In genomic region chr6:160391419-160392116, GRCh38 we compare ENCODE assay signal across 13 cellular contexts. TPM values are rescaled to one million over a fixed set of nuclear protein-coding genes. Genes with fewer than 3 reads are reported as not detected.
A peak's percentile ranks its signal among the peaks of the same experiment; 100 is the strongest.
DNase-seq lines count a peak whose midpoint lies in the region; ATAC-seq and TF ChIP-seq lines count a peak whose summit lies in the region.
"Had no signal": no experiment of that assay in that cellular context is flagged by ENCODE, and none has a peak within 500 bp of the region (broad histone marks: within the 10 kb centered on the region; RNA-seq: fewer than 3 reads in every experiment).

No MANE protein-coding gene starts in this region.

- H3K4me1 ChIP-seq in HEK293 (ENCODE audit: control insufficient read depth, insufficient read depth, low read length) (peaks cover 3% of the 10 kb centered on the region; the same call in 1 of the 2 replicates), hepatocyte (ENCODE audit: insufficient read depth) (peaks cover 28% of the 10 kb centered on the region), suprapubic skin (peaks cover 54% of the 10 kb centered on the region)

- H3K9me2 ChIP-seq in hepatocyte (replicated peaks; ENCODE audit: insufficient read depth), result no peaks in the 10 kb centered on the region

- H4K20me1 ChIP-seq in hepatocyte (ENCODE audit: insufficient read depth, poor library complexity, severe bottlenecking), result no peaks in the 10 kb centered on the region

- peak; percentile 85 for DNase-seq in hepatocyte (ENCODE audit: low spot score)
- no peak for DNase-seq in suprapubic skin (ENCODE audit: low spot score in 2 of 2)
- DNase-seq in NCI-H1930 (lab: John Stamatoyannopoulos, UW), result no peak
- no peak for DNase-seq in activated CD4-positive, alpha-beta T cell treated with anti-CD3 and anti-CD28 coated beads, Interleukin-2, amount 50 U/mL, for 1 hour
- DNase-seq in stimulated activated naive CD4-positive, alpha-beta T cell (lab: John Stamatoyannopoulos, UW), result no peak
- DNase-seq: activated CD4-positive, CD25-positive, alpha-beta regulatory T cell; activated effector memory CD4-positive, alpha-beta T cell treated with Interleukin-2 at 50 U/mL for 16 hours; SHP77 had no signal

- no peaks in the 10 kb centered on the region for H3K9me3 ChIP-seq in HEK293 (ENCODE audit: control insufficient read depth, insufficient read depth, low read depth, low read length)
- no peaks in the 10 kb centered on the region for H3K9me3 ChIP-seq in hepatocyte (ENCODE audit: low read depth)
- no peaks in the 10 kb centered on the region for H3K9me3 ChIP-seq in suprapubic skin

- H3K4me2 ChIP-seq in hepatocyte, result peak overlapping the region; percentile 11

- TF ChIP-seq CTCF in HEK293 (tag by site-specific recombination; IDR thresholded peaks at IDR 0.05) (no peak), VCaP (conservative IDR thresholded peaks at IDR 0.05) (no peak), hepatocyte (IDR thresholded peaks at IDR 0.05; ENCODE audit: poor library complexity) (no peak), suprapubic skin (IDR thresholded peaks at IDR 0.05) (no peak)

- H3K27me3 ChIP-seq in hepatocyte, result no peaks in the 10 kb centered on the region
- no peaks in the 10 kb centered on the region for H3K27me3 ChIP-seq in suprapubic skin

- TF ChIP-seq EP300 in suprapubic skin (IDR thresholded peaks at IDR 0.05), result no peak

- POLR2A ChIA-PET in HEK293 (lab: Yijun Ruan, JAX), result no interaction called here

- TF ChIP-seq POLR2A in suprapubic skin (IDR thresholded peaks at IDR 0.05), result no peak

- 52% methylated on average over 7 of the region's 7 CpGs for WGBS in hepatocyte (ENCODE audit: low lambda C conversion rate, missing lambda C conversion rate)
- 39% methylated on average over 7 of the region's 7 CpGs for WGBS in suprapubic skin

- no peak overlapping the region for H2AFZ ChIP-seq in hepatocyte

- peaks cover 16% of the 10 kb centered on the region for H3K79me2 ChIP-seq in hepatocyte

- H3K36me3 ChIP-seq in HEK293 (ENCODE audit: control insufficient read depth in 2 of 2, insufficient read depth in 1 of 2, low read length in 2 of 2) (no peaks in the 10 kb centered on the region), hepatocyte (replicated peaks; ENCODE audit: insufficient read depth, low read depth) (no peaks in the 10 kb centered on the region), suprapubic skin (no peaks in the 10 kb centered on the region)

- no peak overlapping the region; the same call in 1 of the 2 replicates for H3K4me3 ChIP-seq in HEK293 (ENCODE audit: low read depth, low read length)
- H3K4me3 ChIP-seq in hepatocyte, result no peak overlapping the region
- H3K4me3 ChIP-seq in suprapubic skin, result no peak overlapping the region

- ATAC-seq in GM21367 (IDR thresholded peaks at IDR 0.05; ENCODE audit: unreplicated experiment), result no peak
- ATAC-seq: stimulated activated effector memory CD8-positive, alpha-beta T cell treated with anti-CD3 and anti-CD28 coated beads, Interleukin-12 subunit alpha, Interleukin-12 subunit beta, amount 100 ng/mL, for 72 hours had no signal

- CTCF ChIA-PET in HEK293 (lab: Yijun Ruan, JAX), result no interaction called here

- H3K27ac ChIP-seq in HEK293 (ENCODE audit: extremely low read depth, low read depth, low read length), result no peak overlapping the region
- H3K27ac ChIP-seq in VCaP, result peak overlapping the region; percentile 98
- peak overlapping the region; percentile 77 for H3K27ac ChIP-seq in hepatocyte
- peak overlapping the region; percentile 62 for H3K27ac ChIP-seq in suprapubic skin

TF ChIP-seq in HEK293, 187 proteins besides CTCF, POLR2A, EP300 and RAD21:
- TF ChIP-seq PRDM10 (tag by site-specific recombination; IDR thresholded peaks at IDR 0.05) (peak; percentile 21; the same call in 1 of the 2 replicates), ZNF18 (tag by site-specific recombination; IDR thresholded peaks at IDR 0.05) (no peak)

RNA-seq across cellular contexts. Expression of gene SLC22A3, which starts 43.4 kb away (rescaled TPM):
- 34.3 and 40.3 TPM in 2 replicates for total RNA-seq in hepatocyte
- polyA plus RNA-seq in hepatocyte, result 29.6 and 34.9 TPM in 2 replicates
- total RNA-seq in suprapubic skin, result 10 to 100 TPM; 13.3 to 15.8 (median 15.7) TPM
- total RNA-seq: dermis microvascular lymphatic vessel endothelial cell had no signal
